Comparison of ENCODE assay signal across 1 cellular context in the genomic region with DNA sequence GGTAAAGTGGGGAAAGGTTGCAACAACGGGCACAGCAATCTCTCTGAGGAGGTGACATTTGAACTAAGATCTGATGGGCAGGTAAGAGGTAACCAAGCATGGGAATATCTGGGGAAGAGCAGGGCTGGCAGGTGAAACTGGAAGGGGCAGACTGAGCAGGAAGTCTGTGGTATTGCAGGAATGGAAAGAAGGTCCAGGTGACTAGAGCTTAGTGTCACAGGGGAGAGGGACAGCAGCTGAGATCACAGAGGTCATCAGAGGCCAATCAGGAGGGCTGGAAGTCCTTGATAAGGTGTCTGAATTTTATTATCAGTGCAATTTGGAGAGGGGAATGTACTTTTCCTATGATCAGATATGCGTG.
TF ChIP-seq lines count a peak whose summit lies in the region.

No MANE protein-coding gene starts in this region.

TF ChIP-seq in GM23338, 12 proteins besides CTCF, POLR2A, EP300 and RAD21 (continued from another document):
- TF ChIP-seq STAT1 (IDR thresholded peaks at IDR 0.05; ENCODE audit: unreplicated experiment) = no peak
- no peak for TF ChIP-seq ZNF114 (CRISPR knock-in tag; IDR thresholded peaks at IDR 0.05)
- no peak for TF ChIP-seq ZNF331 (CRISPR knock-in tag; IDR thresholded peaks at IDR 0.05; ENCODE audit: low read depth)
- TF ChIP-seq CREB1 (CRISPR knock-in tag; IDR thresholded peaks at IDR 0.05; ENCODE audit: low read depth) = no peak
- no peak for TF ChIP-seq EZH2 (IDR thresholded peaks at IDR 0.05; ENCODE audit: low read depth, unreplicated experiment)
- TF ChIP-seq NANOG (IDR thresholded peaks at IDR 0.05; ENCODE audit: borderline replicate concordance) = no peak
